ENCODE assay signal across 21 cellular contexts in the genomic region with DNA sequence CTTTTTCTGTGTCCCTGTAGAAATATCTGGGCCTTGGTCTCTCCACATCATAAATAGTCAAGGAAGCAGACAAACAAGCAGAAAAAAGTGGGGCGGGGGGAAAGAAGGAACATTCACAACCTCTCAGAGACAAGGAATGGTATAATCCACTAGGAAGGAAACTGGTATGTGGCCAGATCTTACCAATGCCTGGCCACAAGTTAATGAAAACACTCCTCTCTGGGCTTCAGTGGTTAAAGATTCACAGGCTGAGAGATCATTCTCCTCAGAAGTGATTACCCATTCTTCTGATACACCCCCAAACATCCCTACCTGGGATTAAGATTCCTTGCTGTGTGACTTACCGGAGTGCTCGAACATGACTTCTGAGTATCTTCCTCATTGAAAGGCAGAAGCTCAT.
"Had no signal": no experiment of that assay in that cellular context is flagged by ENCODE, and none has a peak within 500 bp of the region (broad histone marks: within the 10 kb centered on the region; RNA-seq: fewer than 3 reads in every experiment).

No MANE protein-coding gene starts in this region.

- ATAC-seq: activated T-cell treated with anti-CD3 and anti-CD28 coated beads, Interleukin-2, amount 50 U/mL, for 72 hours; Panc1 had no signal

- DNase-seq: activated CD4-positive, alpha-beta memory T cell treated with anti-CD3 and anti-CD28 coated beads, Interleukin-2, amount 10 ng/mL, durations not matched to agents 7 days and 5 days; activated CD4-positive, alpha-beta T cell treated with anti-CD3 and anti-CD28 coated beads, Interleukin-2, amount 10 ng/mL, durations not matched to agents 7 days and 5 days; activated CD4-positive, CD25-positive, alpha-beta regulatory T cell; activated naive CD4-positive, alpha-beta T cell treated with anti-CD3 and anti-CD28 coated beads, Interleukin-2, amount 50 U/mL, for 16 hours; activated naive CD8-positive, alpha-beta T cell treated with anti-CD3 and anti-CD28 coated beads, Interleukin-2, amount 10 ng/mL, durations not matched to agents 7 days and 5 days; activated T-cell treated with anti-CD3 and anti-CD28 coated beads, Interleukin-2, amount 50 U/mL, for 72 hours; amniotic stem cell; Kasumi-1; KBM-7; NCI-H1048; NCI-H1417; NCI-H1694; NCI-H2029; NCI-H510A treated with DMSO at 0.1 percent for 48 hours; NK-92 treated with Interleukin-12 subunit alpha and Interleukin-12 subunit beta, amount 100 ng/mL, for 24 hours; OCI-M1; Right ventricle myocardium superior; SJCRH30; SK-N-SH; T-helper 1 cell had no signal
